Comparison of ENCODE assay signal across 8 cellular contexts in the genomic region with DNA sequence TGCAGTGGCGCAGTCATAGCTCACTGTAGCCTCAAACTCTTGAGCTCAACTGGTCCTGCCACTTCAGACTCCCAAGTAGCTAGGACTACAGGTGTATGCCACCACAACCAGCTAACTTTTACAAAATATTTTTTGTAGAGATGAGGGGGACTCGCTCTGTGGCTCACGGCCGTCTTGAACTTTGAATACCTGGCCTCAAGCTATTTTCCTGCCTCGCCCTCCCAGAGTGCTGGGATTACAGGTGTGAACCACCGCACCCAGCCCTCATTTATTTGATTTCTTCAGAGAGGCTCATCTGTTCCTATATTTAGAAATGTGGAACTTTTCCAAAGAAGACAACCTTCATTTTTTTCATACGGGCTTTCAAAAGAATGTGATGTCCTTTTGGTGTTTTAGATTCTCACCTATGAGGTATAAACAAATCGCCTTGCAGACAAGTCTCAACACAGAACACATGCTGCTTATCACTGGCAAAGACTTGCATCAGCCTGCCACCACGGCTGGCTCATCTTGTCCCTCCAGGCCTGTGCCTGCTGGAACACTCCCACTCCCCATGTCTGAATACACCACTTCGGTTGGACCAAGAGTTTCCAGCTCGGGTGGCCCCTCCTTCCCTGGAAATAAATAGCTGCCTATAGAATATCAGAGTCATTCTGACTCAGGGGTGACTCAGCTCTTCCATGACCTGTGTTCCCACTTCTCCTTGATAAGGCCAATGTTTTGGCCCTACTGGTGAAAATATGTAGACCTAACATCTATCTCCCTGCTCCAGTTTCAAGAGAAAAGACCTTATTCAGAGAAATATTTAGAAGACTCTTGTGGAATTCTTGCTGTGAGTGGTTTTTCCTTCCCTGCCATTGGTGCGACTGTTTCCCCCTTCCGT.
A peak's percentile ranks its signal among the peaks of the same experiment; 100 is the strongest.
DNase-seq lines count a peak whose midpoint lies in the region; FAIRE-seq and TF ChIP-seq lines count a peak whose summit lies in the region.

No MANE protein-coding gene starts in this region.

- no peaks in the 10 kb centered on the region for H3K27me3 ChIP-seq in BE2C
- no peaks in the 10 kb centered on the region for H3K27me3 ChIP-seq in trophoblast cell (ENCODE audit: insufficient read depth, low read length)

- H3K18ac ChIP-seq in trophoblast cell (ENCODE audit: low read length), result peak overlapping the region; percentile 44

- peak overlapping the region; percentile 75 for H4K91ac ChIP-seq in trophoblast cell (ENCODE audit: low read depth, low read length)

- H3K4me3 Mint-ChIP-seq in activated CD4-positive, alpha-beta memory T cell treated with anti-CD3 and anti-CD28 coated beads, Interleukin-2, amount 10 ng/mL, durations not matched to agents 7 days and 5 days, result no peak overlapping the region

- H2BK120ac ChIP-seq in trophoblast cell (ENCODE audit: insufficient read depth, low read length, poor library complexity), result peak overlapping the region; percentile 90

- H3K9me3 ChIP-seq in BE2C, result no peaks in the 10 kb centered on the region
- no peaks in the 10 kb centered on the region for H3K9me3 ChIP-seq in trophoblast cell (ENCODE audit: insufficient read depth, low read depth, low read length)

- H2BK12ac ChIP-seq in trophoblast cell (ENCODE audit: low read length), result peak overlapping the region; percentile 70

- H3K79me2 ChIP-seq in trophoblast cell (ENCODE audit: control insufficient read depth, insufficient read depth, low read length, poor library complexity), result peaks cover 1% of the 10 kb centered on the region

- peak overlapping the region; percentile 58 for H3K14ac ChIP-seq in trophoblast cell (ENCODE audit: low read length)

- H3K4me1 ChIP-seq in BE2C (no peaks in the 10 kb centered on the region; the same call in 1 of the 2 replicates), trophoblast cell (ENCODE audit: control insufficient read depth in 1 of 2, insufficient read depth in 2 of 2, low read length in 2 of 2) (peaks cover 18 to 38% of the 10 kb centered on the region in 2 experiments)

- H3K36me3 Mint-ChIP-seq in activated CD4-positive, alpha-beta memory T cell treated with anti-CD3 and anti-CD28 coated beads, Interleukin-2, amount 10 ng/mL, durations not matched to agents 7 days and 5 days (ENCODE audit: low read depth), result no peaks in the 10 kb centered on the region

- no peak for FAIRE-seq in D721Med (lab: Jason Lieb, UNC)

- no peaks in the 10 kb centered on the region for H3K9me3 Mint-ChIP-seq in activated CD4-positive, alpha-beta memory T cell treated with anti-CD3 and anti-CD28 coated beads, Interleukin-2, amount 10 ng/mL, durations not matched to agents 7 days and 5 days

- H3K4me3 ChIP-seq in BE2C (ENCODE audit: low read depth, low read length) (no peak overlapping the region), trophoblast cell (ENCODE audit: low read depth, low read length) (no peak overlapping the region)

- CTCF ChIA-PET in activated CD4-positive, alpha-beta memory T cell treated with anti-CD3 and anti-CD28 coated beads, Interleukin-2, amount 10 ng/mL, durations not matched to agents 7 days and 5 days (lab: Charles Lee), result interaction anchor here (2.1 kb wide), 1 partner anchor 14 kb away, joined by 7 read pairs; no protein-coding TSS in a partner anchor

- DNase-seq in BE2C (peak; percentile 68), LHCN-M2 (ENCODE audit: low read depth) (peak; percentile 94), fibroblast of gingiva (ENCODE audit: low read depth) (peak; percentile 96), trophoblast cell (peak; percentile 94 to 96), NCI-H2107 (lab: John Stamatoyannopoulos, UW) (no peak), D721Med (ENCODE audit: insufficient read length, low spot score) (no peak), germinal center (ENCODE audit: low spot score) (no peak)
- peak; percentile 47 for DNase-seq in activated CD4-positive, alpha-beta memory T cell treated with anti-CD3 and anti-CD28 coated beads, Interleukin-2, amount 10 ng/mL, durations not matched to agents 7 days and 5 days

- peak overlapping the region; percentile 87 for H2BK5ac ChIP-seq in trophoblast cell (ENCODE audit: low read depth, low read length, poor library complexity)

- H4K12ac ChIP-seq in trophoblast cell (ENCODE audit: low read depth, low read length), result no peak overlapping the region

- TF ChIP-seq CTCF in BE2C (IDR thresholded peaks at IDR 0.05; ENCODE audit: low read depth, low read length), result no peak
- no peak for TF ChIP-seq CTCF in D721Med (IDR thresholded peaks at IDR 0.05; ENCODE audit: insufficient read depth, missing control alignments)

- H2AFZ ChIP-seq in trophoblast cell (ENCODE audit: insufficient read depth, low read length, poor library complexity), result no peak overlapping the region

- no peak overlapping the region for H2AK5ac ChIP-seq in trophoblast cell (ENCODE audit: low read length)

- no peak overlapping the region for H3K23ac ChIP-seq in trophoblast cell (ENCODE audit: low read length)

- no peak overlapping the region for H3K4me2 ChIP-seq in trophoblast cell (ENCODE audit: low read length)

- no peaks in the 10 kb centered on the region for H3K36me3 ChIP-seq in BE2C
- H3K36me3 ChIP-seq in trophoblast cell (ENCODE audit: control insufficient read depth in 1 of 2, insufficient read depth in 2 of 2, low read length in 2 of 2), result no peaks in the 10 kb centered on the region

- no CpG with 5 or more reads among the region's 13 CpGs for WGBS in trophoblast cell (ENCODE audit: extremely low coverage, insufficient coverage, insufficient read length)

- H3K4ac ChIP-seq in trophoblast cell (ENCODE audit: low read depth, low read length), result no peak overlapping the region

- POLR2A ChIA-PET in activated CD4-positive, alpha-beta memory T cell treated with anti-CD3 and anti-CD28 coated beads, Interleukin-2, amount 10 ng/mL, durations not matched to agents 7 days and 5 days (lab: Charles Lee), result interaction anchor here (1.2 kb wide), 1 partner anchor 50 kb away, joined by 4 read pairs; no protein-coding TSS in a partner anchor

- H3K4me1 Mint-ChIP-seq in activated CD4-positive, alpha-beta memory T cell treated with anti-CD3 and anti-CD28 coated beads, Interleukin-2, amount 10 ng/mL, durations not matched to agents 7 days and 5 days, result peaks cover 36% of the 10 kb centered on the region

- peaks cover 22% of the 10 kb centered on the region for H3K79me1 ChIP-seq in trophoblast cell (ENCODE audit: low read length)

- H3K27ac ChIP-seq in trophoblast cell (ENCODE audit: low read depth, low read length), result peak overlapping the region; percentile 45

- H4K8ac ChIP-seq in trophoblast cell (ENCODE audit: low read depth, low read length), result peak overlapping the region; percentile 58

- H3K27ac Mint-ChIP-seq in activated CD4-positive, alpha-beta memory T cell treated with anti-CD3 and anti-CD28 coated beads, Interleukin-2, amount 10 ng/mL, durations not matched to agents 7 days and 5 days, result no peak overlapping the region

- H3K9ac ChIP-seq in trophoblast cell (ENCODE audit: low read length), result no peak overlapping the region

- H3K27me3 Mint-ChIP-seq in activated CD4-positive, alpha-beta memory T cell treated with anti-CD3 and anti-CD28 coated beads, Interleukin-2, amount 10 ng/mL, durations not matched to agents 7 days and 5 days, result no peaks in the 10 kb centered on the region

Comparison
In these comparisons a context has a peak if more than half of its experiments do, and no peak if none do; other contexts are left out.
1. DNase-seq: peak in BE2C (single experiment), LHCN-M2 (single experiment), activated CD4-positive, alpha-beta memory T cell treated with anti-CD3 and anti-CD28 coated beads, Interleukin-2, amount 10 ng/mL, durations not matched to agents 7 days and 5 days (single experiment), fibroblast of gingiva (single experiment) and trophoblast cell (2 of 2); none in NCI-H2107 (single experiment), D721Med (single experiment) and germinal center (single experiment).